In genomic region chr4:88681209-88681608, GRCh38 we compare ENCODE assay signal across 7 cellular contexts.
"Had no signal": no experiment of that assay in that cellular context is flagged by ENCODE, and none has a peak within 500 bp of the region (broad histone marks: within the 10 kb centered on the region; RNA-seq: fewer than 3 reads in every experiment).

No MANE protein-coding gene starts in this region.

- ATAC-seq: GM23338, HepG2, K562 had no signal

- H3K27ac ChIP-seq: HL-60 had no signal

- DNase-seq: H9, HCEC 1CT, KG1 had no signal

- H3K4me3 ChIP-seq: GM23338, K562 had no signal

- H2AFZ ChIP-seq: GM23338 had no signal

- H3K4me2 ChIP-seq: GM23338 had no signal
